Comparison of ENCODE assay signal across 18 cellular contexts in the genomic region with DNA sequence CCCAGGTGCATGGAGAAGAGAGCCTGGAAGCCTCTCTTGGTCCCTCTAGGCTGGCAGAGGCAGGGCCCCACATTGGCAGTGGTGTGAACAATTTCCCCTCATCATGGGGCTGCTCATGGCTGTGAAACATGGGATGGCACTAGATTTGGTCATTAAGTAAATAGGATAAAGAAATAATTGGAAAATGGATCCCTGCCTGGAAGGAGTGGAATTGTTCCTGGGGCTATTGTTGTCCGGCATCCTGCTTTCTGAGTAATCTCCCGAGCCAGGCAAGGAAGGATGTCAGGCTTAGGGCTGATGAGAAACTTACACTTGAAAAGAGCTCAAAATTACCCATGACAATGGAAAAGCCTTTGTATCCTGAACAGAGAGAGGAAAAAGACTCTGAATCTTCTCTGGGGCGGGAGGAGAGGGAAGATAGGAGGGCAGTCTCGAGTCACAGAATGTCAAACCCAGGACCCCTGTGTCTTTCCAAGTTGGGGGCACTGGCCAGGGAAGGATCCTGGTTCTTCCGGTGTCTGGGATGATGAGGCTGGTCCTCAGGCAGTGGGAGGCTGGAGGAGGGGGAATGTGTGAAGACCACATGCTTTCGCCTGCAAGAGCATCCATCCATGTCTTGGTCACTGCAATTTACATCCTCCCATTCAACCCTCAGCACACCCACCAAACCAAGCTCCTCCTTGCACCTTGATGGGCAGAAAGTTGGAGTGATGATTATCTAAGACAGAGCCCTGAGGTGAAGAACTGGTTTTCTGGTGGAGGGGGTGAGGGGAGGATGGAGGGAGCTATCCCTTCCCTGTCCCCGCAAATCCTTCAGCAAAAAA. TPM values are rescaled to one million over a fixed set of nuclear protein-coding genes. Genes with fewer than 3 reads are reported as not detected.
DNase-seq lines count a peak whose midpoint lies in the region; ATAC-seq, FAIRE-seq and TF ChIP-seq lines count a peak whose summit lies in the region.
"Had no signal": no experiment of that assay in that cellular context is flagged by ENCODE, and none has a peak within 500 bp of the region (broad histone marks: within the 10 kb centered on the region; RNA-seq: fewer than 3 reads in every experiment).

No MANE protein-coding gene starts in this region.

- TF ChIP-seq CTCF in H1 (IDR thresholded peaks at IDR 0.05; ENCODE audit: control extremely low read depth in 1 of 3, insufficient read depth in 1 of 3, low read depth in 1 of 3, low read length in 3 of 3) = no peak

- H3K4ac ChIP-seq in H1 (replicated peaks; ENCODE audit: insufficient read length, low read depth, low read length) = no peak overlapping the region

- H4K5ac ChIP-seq in H1 (ENCODE audit: insufficient read length, low read depth, low read length) = no peak overlapping the region

- no peak overlapping the region for H3K4me3 ChIP-seq in MG63
- peak overlapping the region in 3 of 4 experiments; percentile 12 to 29 (median 29); a peak in 4 of 8 replicates for H3K4me3 ChIP-seq in H1 (ENCODE audit: extremely low read depth in 1 of 4, insufficient read depth in 2 of 4, low read depth in 3 of 4, low read length in 4 of 4)
- no peak overlapping the region for H3K4me3 ChIP-seq in right cardiac atrium (ENCODE audit: low read length)

- H3K27ac ChIP-seq in H1 (ENCODE audit: low read depth, low read length) (no peak overlapping the region; the same call in 1 of the 2 replicates), right cardiac atrium (ENCODE audit: low read length) (no peak overlapping the region)

- 35% methylated on average over 7 of the region's 7 CpGs; no CpG with 5 or more reads in 1 of the 2 experiments for WGBS in H1 (ENCODE audit: extremely low coverage in 1 of 2, insufficient coverage in 1 of 2, insufficient read length in 1 of 2, insufficient replicate concordance in 2 of 2, low coverage in 1 of 2, low lambda C conversion rate in 2 of 2, missing lambda C conversion rate in 1 of 2), 2 experiments
- 61% methylated on average over 7 of the region's 7 CpGs for WGBS in right cardiac atrium

- TF ChIP-seq EP300 in H1 (IDR thresholded peaks at IDR 0.05; ENCODE audit: borderline replicate concordance in 1 of 2, low read depth in 2 of 2, low read length in 2 of 2) = no peak

- H3K14ac ChIP-seq in H1 (ENCODE audit: insufficient read length) = peak overlapping the region; percentile 49

- H3K36me3 ChIP-seq in MG63 = no peaks in the 10 kb centered on the region
- H3K36me3 ChIP-seq in H1 (ENCODE audit: control insufficient read depth in 2 of 4, insufficient read depth in 4 of 4, low read length in 3 of 4) = no peaks in the 10 kb centered on the region

- H4K91ac ChIP-seq in H1 (replicated peaks; ENCODE audit: insufficient read length, low read length) = peak overlapping the region; percentile 79

- H3K56ac ChIP-seq in H1 (replicated peaks; ENCODE audit: insufficient read length, low read depth, low read length) = no peak overlapping the region

- H2BK12ac ChIP-seq in H1 (ENCODE audit: low read depth, low read length) = peak overlapping the region; percentile 4; the same call in 1 of the 2 replicates

- H3K27me3 ChIP-seq in MG63 (no peaks in the 10 kb centered on the region), H1 (replicated peaks in 1 of 4; ENCODE audit: control insufficient read depth in 3 of 4, extremely low read depth in 1 of 4, insufficient read depth in 3 of 4, low read length in 3 of 4) (no peaks in the 10 kb centered on the region; a peak in 1 of 7 replicates), right cardiac atrium (ENCODE audit: control insufficient read depth, insufficient read depth) (no peaks in the 10 kb centered on the region)

- ATAC-seq in right cardiac atrium (no peak), left lobe of liver (no peak)
- ATAC-seq: left ventricle myocardium superior, natural killer cell had no signal

- no peaks in the 10 kb centered on the region for H3K79me2 ChIP-seq in H1 (ENCODE audit: control insufficient read depth in 1 of 2, insufficient read depth in 2 of 2, low read length in 2 of 2)

- intact Hi-C loops in right cardiac atrium (cut with DNase I) = no loop called here

- H2BK20ac ChIP-seq in H1 (ENCODE audit: low read length) = peak overlapping the region; percentile 34; the same call in 1 of the 2 replicates

- no peak for TF ChIP-seq RAD21 in H1 (IDR thresholded peaks at IDR 0.05 in 1 of 2, conservative IDR thresholded peaks at IDR 0.05 in 1 of 2; ENCODE audit: low read depth in 2 of 2, low read length in 2 of 2)

- H2BK15ac ChIP-seq in H1 (ENCODE audit: low read length) = no peak overlapping the region

- H2AK5ac ChIP-seq in H1 (ENCODE audit: low read depth, low read length) = no peak overlapping the region; the same call in 1 of the 2 replicates

- H3K23ac ChIP-seq in H1 (ENCODE audit: insufficient read length) = no peak overlapping the region

- H3K23me2 ChIP-seq in H1 (ENCODE audit: low read depth, low read length) = no peaks in the 10 kb centered on the region

- H4K8ac ChIP-seq in H1 (ENCODE audit: extremely low read depth, insufficient read depth, low read length) = no peak overlapping the region; the same call in 1 of the 2 replicates

- peaks cover 3 to 14% (median 7%) of the 10 kb centered on the region in 4 experiments; a peak in 5 of 7 replicates for H3K4me1 ChIP-seq in H1 (replicated peaks in 1 of 4; ENCODE audit: control insufficient read depth in 3 of 4, insufficient read depth in 4 of 4, low read length in 3 of 4)
- peaks cover 2% of the 10 kb centered on the region for H3K4me1 ChIP-seq in right cardiac atrium (ENCODE audit: control insufficient read depth, insufficient read depth, low read length)

- FAIRE-seq in H1 (lab: Jason Lieb, UNC) = no peak
- FAIRE-seq: endometrium had no signal

- H2BK120ac ChIP-seq in H1 (replicated peaks; ENCODE audit: low read depth, low read length) = peak overlapping the region; percentile 44

- DNase-seq in EH (ENCODE audit: low read depth) (peak; percentile 70), MG63 (peak; percentile 63), H1 (ENCODE audit: low read depth in 1 of 2, low spot score in 2 of 2) (no peak), kidney glomerular epithelial cell (lab: John Stamatoyannopoulos, UW) (peak; percentile 9), right cardiac atrium (no peak), left lobe of liver (ENCODE audit: low spot score) (no peak)
- no peak for DNase-seq in activated naive CD4-positive, alpha-beta T cell treated with Interleukin-2 at 50 U/mL for 16 hours
- DNase-seq in stimulated activated CD4-positive, alpha-beta T cell treated with anti-CD3 and anti-CD28 coated beads, Interleukin-12 subunit alpha, Interleukin-12 subunit beta, amount 100 ng/mL, for 4 hours = no peak
- DNase-seq: activated CD4-positive, alpha-beta T cell treated with anti-CD3 and anti-CD28 coated beads, Interleukin-2, amount 50 U/mL, for 1 hour; activated T-cell treated with anti-CD3 and anti-CD28 coated beads, Interleukin-2, amount 50 U/mL, for 24 hours; HCEC 1CT; head of caudate nucleus; KBM-7; left ventricle myocardium superior; natural killer cell; NCI-H1417; stimulated activated CD4-positive, alpha-beta T cell treated with anti-CD3 and anti-CD28 coated beads, Interleukin-2, amount 100 ng/mL, for 48 hours had no signal

- peak overlapping the region; percentile 91; the same call in 1 of the 2 replicates for H2BK5ac ChIP-seq in H1 (ENCODE audit: low read depth, low read length)

- CTCF ChIA-PET in H1 (lab: Charles Lee; ENCODE audit: partially characterized antibody) = interaction anchor here (0.8 to 3.8 kb wide), 11 partner anchors 11 to 321 kb away, joined by 3 to 23 read pairs (median 4); no protein-coding TSS in a partner anchor

- H3K9ac ChIP-seq in H1 (replicated peaks in 1 of 4; ENCODE audit: extremely low read depth in 1 of 4, low read depth in 3 of 4, low read length in 3 of 4) = no peak overlapping the region

- POLR2A ChIA-PET in H1 (lab: Charles Lee; ENCODE audit: partially characterized antibody) = interaction anchor here (1.0 to 2.7 kb wide), 5 partner anchors 9 to 59 kb away, joined by 5 to 11 read pairs (median 5); no protein-coding TSS in a partner anchor

- H2AFZ ChIP-seq in H1 (ENCODE audit: low read length) = no peak overlapping the region

- H3K4me2 ChIP-seq in H1 (ENCODE audit: insufficient read depth in 1 of 2, low read depth in 2 of 2, low read length in 2 of 2) = peak overlapping the region; percentile 57 to 58

- no peaks in the 10 kb centered on the region for H4K20me1 ChIP-seq in H1 (replicated peaks in 1 of 2; ENCODE audit: control insufficient read depth in 1 of 2, insufficient read depth in 2 of 2, low read length in 2 of 2)

- H3K18ac ChIP-seq in H1 (ENCODE audit: extremely low read depth, low read length) = peak overlapping the region; percentile 87; the same call in 1 of the 2 replicates

- no peaks in the 10 kb centered on the region for H3K79me1 ChIP-seq in H1 (ENCODE audit: low read depth, low read length)

- H3K9me3 ChIP-seq in MG63 = no peaks in the 10 kb centered on the region; the same call in 1 of the 2 replicates
- no peaks in the 10 kb centered on the region for H3K9me3 ChIP-seq in H1 (ENCODE audit: insufficient read depth in 2 of 2, low read depth in 1 of 2, low read length in 1 of 2)
- H3K9me3 ChIP-seq in right cardiac atrium (ENCODE audit: control insufficient read depth, low read length) = no peaks in the 10 kb centered on the region

- no peak for TF ChIP-seq POLR2A in H1 (IDR thresholded peaks at IDR 0.05; ENCODE audit: control extremely low read depth in 1 of 2, low read depth in 2 of 2, low read length in 2 of 2)

RNA-seq across cellular contexts. Expression of gene STEAP3, which starts 27.1 kb away (rescaled TPM):
- total RNA-seq in MG63 (2014; rRNA removed; shearing (Covaris generic); ENCODE audit: low replicate concordance) = 7.6 and 8.1 TPM in 2 replicates
- 21.7 and 22.2 TPM in 2 replicates for total RNA-seq in H1 (2021; fragmentation: NEBNext Ultra II Directional; extraction: Animal tissue kit (Norgen Biotek cat#: 25700))
- polyA plus RNA-seq in H1 (2011; rRNA removed) = 27.9 and 40.1 TPM in 2 replicates
- polyA plus RNA-seq in H1 (2011; cell fraction: cytosol; rRNA removed) = 18.9 TPM
- 37.7 TPM for polyA plus RNA-seq in H1 (2011; cell fraction: nucleus; rRNA removed)
- polyA plus RNA-seq in H1 (2012, experiment 1 of 2) = 18.7 to 23.4 TPM (median 21.9 TPM) in 4 replicates
- polyA plus RNA-seq in H1 (2012, experiment 2 of 2) = 19.4 TPM
- 25.2 TPM for polyA plus RNA-seq in H1 (2013, experiment 1 of 2)
- 25.2 TPM for polyA plus RNA-seq in H1 (2013, experiment 2 of 2)
- 21.9 and 35.2 TPM in 2 replicates for polyA minus RNA-seq in H1 (2011; rRNA and poly(A)+ RNA removed)
- 23.3 TPM for polyA minus RNA-seq in H1 (2011; cell fraction: cytosol; rRNA and poly(A)+ RNA removed)
- 23.5 TPM for polyA minus RNA-seq in H1 (2011; cell fraction: nucleus; rRNA and poly(A)+ RNA removed)
- 10 to 100 TPM in 2 of 4 donors, 1 to 10 TPM in 2; 7.2 to 12.4 (median 10.2) TPM for total RNA-seq in right cardiac atrium
- polyA plus RNA-seq in right cardiac atrium = 4.8 TPM
- total RNA-seq in left lobe of liver = 120 TPM

RNA-seq across cellular contexts. Expression of gene C1QL2, which starts 38.0 kb away (rescaled TPM):
- total RNA-seq in MG63 (2014; rRNA removed; shearing (Covaris generic); ENCODE audit: low replicate concordance) = not detected in 2 replicates
- 0.88 and 1.1 TPM in 2 replicates for total RNA-seq in H1 (2021; fragmentation: NEBNext Ultra II Directional; extraction: Animal tissue kit (Norgen Biotek cat#: 25700))
- polyA plus RNA-seq in H1 (2011; rRNA removed) (0.80 and 1.3 TPM in 2 replicates), right cardiac atrium (not detected)
- polyA plus RNA-seq in H1 (2011; cell fraction: cytosol; rRNA removed) = 0.87 TPM
- 1.2 TPM for polyA plus RNA-seq in H1 (2011; cell fraction: nucleus; rRNA removed)
- 0.77 to 1.2 TPM (median 0.99 TPM) in 4 replicates for polyA plus RNA-seq in H1 (2012, experiment 1 of 2)
- 1.0 TPM for polyA plus RNA-seq in H1 (2012, experiment 2 of 2)
- 0.41 TPM for polyA plus RNA-seq in H1 (2013, experiment 1 of 2)
- polyA plus RNA-seq in H1 (2013, experiment 2 of 2) = 0.33 TPM
- polyA minus RNA-seq in H1 (2011; rRNA and poly(A)+ RNA removed) = 0.10 and 0.25 TPM in 2 replicates
- polyA minus RNA-seq in H1 (2011; cell fraction: cytosol; rRNA and poly(A)+ RNA removed) = 0.73 TPM
- polyA minus RNA-seq in H1 (2011; cell fraction: nucleus; rRNA and poly(A)+ RNA removed) = 0.70 TPM
- total RNA-seq in right cardiac atrium (not detected), left lobe of liver (not detected)
- total RNA-seq: left ventricle myocardium superior, natural killer cell had no signal

Comparison
In these comparisons a context has a peak if more than half of its experiments do, and no peak if none do; other contexts are left out.
1. DNase-seq: peak in EH (single experiment), MG63 (single experiment) and kidney glomerular epithelial cell (single experiment); none in H1 (0 of 2), activated naive CD4-positive, alpha-beta T cell treated with Interleukin-2 at 50 U/mL for 16 hours (single experiment), right cardiac atrium (0 of 3), stimulated activated CD4-positive, alpha-beta T cell treated with anti-CD3 and anti-CD28 coated beads, Interleukin-12 subunit alpha, Interleukin-12 subunit beta, amount 100 ng/mL, for 4 hours (single experiment) and left lobe of liver (single experiment).
2. H3K4me3 ChIP-seq: peak in H1 (3 of 4); none in MG63 (single experiment) and right cardiac atrium (single experiment).